ENCODE assay signal across 14 cellular contexts in the genomic region with DNA sequence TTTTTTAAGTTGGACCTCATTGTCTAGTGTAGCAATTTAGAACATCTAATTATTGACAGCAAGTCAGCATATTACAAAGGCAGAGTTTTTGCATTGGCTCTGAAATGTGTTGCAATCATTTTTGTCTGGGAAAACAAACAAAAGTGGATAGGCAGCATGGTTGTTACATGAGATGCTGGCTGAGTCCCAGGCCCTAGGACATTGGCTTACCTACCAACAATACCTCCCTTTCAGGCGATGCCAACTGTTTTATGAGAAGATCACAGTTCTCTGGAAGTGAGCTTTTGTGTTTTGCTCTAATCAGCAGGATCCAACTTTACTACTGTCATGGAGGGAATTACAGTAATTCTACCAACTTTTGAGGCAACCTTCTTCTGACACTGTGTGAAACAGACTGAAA.
DNase-seq lines count a peak whose midpoint lies in the region; ATAC-seq and TF ChIP-seq lines count a peak whose summit lies in the region.
"Had no signal": no experiment of that assay in that cellular context is flagged by ENCODE, and none has a peak within 500 bp of the region (broad histone marks: within the 10 kb centered on the region; RNA-seq: fewer than 3 reads in every experiment).

No MANE protein-coding gene starts in this region.

- no peaks in the 10 kb centered on the region for H3K36me3 ChIP-seq in body of pancreas (replicated peaks in 1 of 2; ENCODE audit: insufficient read depth in 1 of 2, low read depth in 2 of 2)
- H3K36me3 ChIP-seq: adrenal gland, spleen had no signal

- H3K27ac ChIP-seq in body of pancreas (peak overlapping the region; percentile 48 to 77 (median 68)), layer of hippocampus (ENCODE audit: low read depth, low read length) (peak overlapping the region; percentile 50)
- H3K27ac ChIP-seq: adrenal gland, HL-60 had no signal

- peak; percentile 92 for DNase-seq in NCI-H2029 (lab: John Stamatoyannopoulos, UW)
- peak; percentile 81 to 93 (median 90) for DNase-seq in body of pancreas
- no peak for DNase-seq in type B pancreatic cell (ENCODE audit: extremely low spot score, unreplicated experiment)
- DNase-seq in activated CD8-positive, alpha-beta memory T cell treated with anti-CD3 and anti-CD28 coated beads, Interleukin-2, amount 50 U/mL, for 4 hours: no peak
- no peak for DNase-seq in activated CD4-positive, alpha-beta T cell treated with anti-CD3 and anti-CD28 coated beads for 48 hours
- DNase-seq in HEK293T (ENCODE audit: extremely low spot score): no peak
- DNase-seq: activated CD8-positive, alpha-beta memory T cell treated with anti-CD3 and anti-CD28 coated beads for 24 hours; NCI-H524; spleen; stimulated activated naive B cell treated with anti-CD40 and anti-IgM and Interleukin-4, amounts not matched to agents 10 μg/mL and 1 μg/mL and 100 μg/mL, for 72 hours had no signal

- H3K4me3 Mint-ChIP-seq in type B pancreatic cell: peak overlapping the region; percentile 48
- H3K4me3 Mint-ChIP-seq: stimulated activated naive B cell treated with anti-CD40 and anti-IgM and Interleukin-4, amounts not matched to agents 10 μg/mL and 1 μg/mL and 100 μg/mL, for 72 hours had no signal

- peak in 1 of 3 donors; percentile 16 for TF ChIP-seq POLR2A in body of pancreas (IDR thresholded peaks at IDR 0.05)
- no peak for TF ChIP-seq POLR2A in GM18505 (IDR thresholded peaks at IDR 0.05; ENCODE audit: borderline replicate concordance, extremely low read depth, insufficient read depth, insufficient read length)

- CTCF ChIA-PET in HEK293T (lab: Yijun Ruan, JAX): no interaction called here

- H3K9me3 ChIP-seq in body of pancreas: no peaks in the 10 kb centered on the region
- H3K9me3 ChIP-seq: adrenal gland, spleen had no signal

- H3K27me3 Mint-ChIP-seq in type B pancreatic cell: no peaks in the 10 kb centered on the region

- H3K27me3 ChIP-seq in body of pancreas (no peaks in the 10 kb centered on the region), layer of hippocampus (ENCODE audit: control insufficient read depth, insufficient read depth, low read length) (no peaks in the 10 kb centered on the region)
- H3K27me3 ChIP-seq: adrenal gland, spleen had no signal

- peaks cover 56% of the 10 kb centered on the region for H3K4me1 Mint-ChIP-seq in type B pancreatic cell (ENCODE audit: unreplicated experiment)
- H3K4me1 Mint-ChIP-seq: stimulated activated naive B cell treated with anti-CD40 and anti-IgM and Interleukin-4, amounts not matched to agents 10 μg/mL and 1 μg/mL and 100 μg/mL, for 72 hours had no signal

- peaks cover 29% of the 10 kb centered on the region for H3K4me1 ChIP-seq in body of pancreas
- H3K4me1 ChIP-seq: adrenal gland, spleen had no signal

- peak overlapping the region; percentile 54 for H3K27ac Mint-ChIP-seq in type B pancreatic cell
- H3K27ac Mint-ChIP-seq: stimulated activated naive B cell treated with anti-CD40 and anti-IgM and Interleukin-4, amounts not matched to agents 10 μg/mL and 1 μg/mL and 100 μg/mL, for 72 hours had no signal

- TF ChIP-seq CTCF in body of pancreas (IDR thresholded peaks at IDR 0.05): no peak
- TF ChIP-seq CTCF in type B pancreatic cell (conservative IDR thresholded peaks at IDR 0.05): no peak

- H3K36me3 Mint-ChIP-seq in type B pancreatic cell: no peaks in the 10 kb centered on the region
- H3K36me3 Mint-ChIP-seq: stimulated activated naive B cell treated with anti-CD40 and anti-IgM and Interleukin-4, amounts not matched to agents 10 μg/mL and 1 μg/mL and 100 μg/mL, for 72 hours had no signal

- no peaks in the 10 kb centered on the region for H3K9me3 Mint-ChIP-seq in type B pancreatic cell
- H3K9me3 Mint-ChIP-seq: stimulated activated naive B cell treated with anti-CD40 and anti-IgM and Interleukin-4, amounts not matched to agents 10 μg/mL and 1 μg/mL and 100 μg/mL, for 72 hours had no signal

- ATAC-seq in body of pancreas (peak; percentile 93), GM18505 (IDR thresholded peaks at IDR 0.05; ENCODE audit: unreplicated experiment) (no peak)
- ATAC-seq: stimulated activated naive B cell treated with anti-CD40 and anti-IgM and Interleukin-4, amounts not matched to agents 10 μg/mL and 1 μg/mL and 100 μg/mL, for 72 hours had no signal

- WGBS in body of pancreas, 2 donors: 7 to 22% methylated on average over 1 of the region's 1 CpG

- intact Hi-C loops in body of pancreas (cut with DNase I): no loop called here

- no peak overlapping the region for H3K4me3 ChIP-seq in body of pancreas
- H3K4me3 ChIP-seq: adrenal gland, spleen had no signal

- POLR2A ChIA-PET in HEK293T (lab: Yijun Ruan, JAX): no interaction called here

TF ChIP-seq in HEK293T, 16 proteins besides CTCF, POLR2A, EP300 and RAD21:
- TF ChIP-seq FOXA1 (IDR thresholded peaks at IDR 0.05): no peak

Comparison
In these comparisons a context has a peak if more than half of its experiments do, and no peak if none do; other contexts are left out.
1. DNase-seq: peak in NCI-H2029 (single experiment) and body of pancreas (4 of 4); none in type B pancreatic cell (single experiment), activated CD8-positive, alpha-beta memory T cell treated with anti-CD3 and anti-CD28 coated beads, Interleukin-2, amount 50 U/mL, for 4 hours (single experiment), activated CD4-positive, alpha-beta T cell treated with anti-CD3 and anti-CD28 coated beads for 48 hours (single experiment) and HEK293T (single experiment).